ENCODE assay signal across 1 cellular context in the genomic region with DNA sequence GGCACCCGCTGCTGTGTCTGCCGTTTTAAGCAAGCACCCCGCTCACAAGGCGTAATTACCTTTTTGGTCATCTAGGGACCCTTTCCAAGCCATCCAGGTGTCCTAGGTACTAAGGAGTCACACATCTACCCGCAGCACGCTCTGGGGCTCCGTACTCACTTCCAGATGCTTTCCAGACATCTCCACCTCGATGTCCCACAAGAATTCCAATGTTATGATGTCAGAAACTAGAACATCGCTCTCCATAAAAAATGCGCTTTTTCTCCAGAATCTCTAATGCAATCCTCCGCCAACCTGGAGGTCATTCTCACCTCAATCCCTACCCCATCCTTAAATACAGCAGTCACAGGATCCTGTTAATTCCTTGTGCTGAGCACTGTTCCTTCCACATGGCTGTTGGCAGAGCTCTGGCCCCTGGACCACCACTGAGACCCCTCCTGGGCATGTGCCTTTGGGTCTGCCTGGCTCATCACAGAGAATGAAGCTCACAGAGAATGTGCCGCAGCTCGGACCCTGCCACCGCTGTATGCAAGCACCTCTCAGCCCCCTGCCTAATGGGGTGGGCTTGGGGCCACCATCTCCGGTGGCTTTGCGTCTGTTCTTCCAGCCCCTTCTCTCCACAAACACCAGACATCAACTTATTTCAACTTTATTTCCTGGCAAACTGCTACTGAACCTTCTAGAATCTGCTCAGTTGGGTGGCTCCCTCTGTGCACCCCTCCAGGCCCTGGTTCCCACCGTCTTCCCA.
TF ChIP-seq lines count a peak whose summit lies in the region.

No MANE protein-coding gene starts in this region.

TF ChIP-seq in H1, 55 proteins besides CTCF, POLR2A, EP300 and RAD21:
- TF ChIP-seq, protein P1, sequence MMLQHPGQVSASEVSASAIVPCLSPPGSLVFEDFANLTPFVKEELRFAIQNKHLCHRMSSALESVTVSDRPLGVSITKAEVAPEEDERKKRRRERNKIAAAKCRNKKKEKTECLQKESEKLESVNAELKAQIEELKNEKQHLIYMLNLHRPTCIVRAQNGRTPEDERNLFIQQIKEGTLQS (IDR thresholded peaks at IDR 0.05; ENCODE audit: insufficient read depth, low read depth, low read length), result no peak
- TF ChIP-seq, protein P2, sequence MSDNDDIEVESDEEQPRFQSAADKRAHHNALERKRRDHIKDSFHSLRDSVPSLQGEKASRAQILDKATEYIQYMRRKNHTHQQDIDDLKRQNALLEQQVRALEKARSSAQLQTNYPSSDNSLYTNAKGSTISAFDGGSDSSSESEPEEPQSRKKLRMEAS (IDR thresholded peaks at IDR 0.05), result no peak
